In genomic region chr17:73791121-73791520, GRCh38 we compare ENCODE assay signal across 24 cellular contexts.
"Had no signal": no experiment of that assay in that cellular context is flagged by ENCODE, and none has a peak within 500 bp of the region (broad histone marks: within the 10 kb centered on the region; RNA-seq: fewer than 3 reads in every experiment).

No MANE protein-coding gene starts in this region.

- H3K27me3 ChIP-seq: pancreas, right lobe of liver, thyroid gland, upper lobe of left lung, vagina had no signal

- H3K4me3 ChIP-seq: pancreas, prostate gland, right lobe of liver, sigmoid colon, stomach, thoracic aorta, thyroid gland, tibial nerve, upper lobe of left lung, vagina had no signal

- H3K9me3 ChIP-seq: pancreas, prostate gland, right lobe of liver, sigmoid colon, thoracic aorta, thyroid gland, upper lobe of left lung, vagina had no signal

- ATAC-seq: naive thymus-derived CD8-positive, alpha-beta T cell; pancreas; right cardiac atrium; right lobe of liver; stimulated activated effector memory CD8-positive, alpha-beta T cell treated with anti-CD3 and anti-CD28 coated beads, Interleukin-12 subunit alpha, Interleukin-12 subunit beta, amount 100 ng/mL, for 72 hours; stimulated activated naive B cell treated with anti-CD40 and anti-IgM and Interleukin-4, amounts not matched to agents 10 μg/mL and 1 μg/mL and 100 μg/mL, for 72 hours had no signal

- H3K4me1 ChIP-seq: pancreas, prostate gland, sigmoid colon had no signal

- H3K36me3 ChIP-seq: pancreas, prostate gland, right lobe of liver, sigmoid colon, stomach, thoracic aorta, thyroid gland, tibial nerve, upper lobe of left lung, vagina had no signal

- DNase-seq: naive B cell; naive thymus-derived CD8-positive, alpha-beta T cell; nephron progenitor cell; retina; right cardiac atrium; sigmoid colon; small intestine; stimulated activated CD4-positive, alpha-beta T cell treated with anti-CD3 and anti-CD28 coated beads, Interleukin-15, amount 100 ng/mL, for 24 hours; stimulated activated CD4-positive, alpha-beta T cell treated with anti-CD3 and anti-CD28 coated beads, Interleukin-2, amount 100 ng/mL, for 24 hours; stimulated activated CD4-positive, alpha-beta T cell treated with anti-CD3 and anti-CD28 coated beads, Interleukin-2, amount 100 ng/mL, for 48 hours; stimulated activated CD4-positive, alpha-beta T cell treated with anti-CD3 and anti-CD28 coated beads, Interleukin-4, amount 100 ng/mL, for 24 hours; stimulated activated naive B cell treated with anti-CD40 and anti-IgM and Interleukin-4, amounts not matched to agents 10 μg/mL and 1 μg/mL and 100 μg/mL, for 72 hours; stimulated activated naive CD4-positive, alpha-beta T cell treated with Interleukin-2 at 50 U/mL for 16 hours; stomach; thyroid gland; trophoblast cell; upper lobe of left lung had no signal

- H3K27ac ChIP-seq: pancreas, prostate gland, right lobe of liver, sigmoid colon, stomach, thoracic aorta, thyroid gland, tibial nerve, upper lobe of left lung, vagina had no signal
